ENCODE assay signal across 8 cellular contexts in genomic region chr6:8180327-8181161, GRCh38.
A peak's percentile ranks its signal among the peaks of the same experiment; 100 is the strongest.
DNase-seq lines count a peak whose midpoint lies in the region; TF ChIP-seq lines count a peak whose summit lies in the region.
"Had no signal": no experiment of that assay in that cellular context is flagged by ENCODE, and none has a peak within 500 bp of the region (broad histone marks: within the 10 kb centered on the region; RNA-seq: fewer than 3 reads in every experiment).

No MANE protein-coding gene starts in this region.

- H3K4me1 ChIP-seq in HEK293 (ENCODE audit: control insufficient read depth, insufficient read depth, low read length) (peaks cover 10% of the 10 kb centered on the region; the same call in 1 of the 2 replicates), thyroid gland (peaks cover 23 to 30% of the 10 kb centered on the region in 2 donors)

- intact Hi-C loops in thyroid gland (cut with DNase I) = no loop called here

- H3K4me3 ChIP-seq in HEK293 (ENCODE audit: low read depth, low read length) (no peak overlapping the region), thyroid gland (replicated peaks in 1 of 3) (no peak overlapping the region)

- POLR2A ChIA-PET in HEK293 (lab: Yijun Ruan, JAX) = no interaction called here

- no peaks in the 10 kb centered on the region for H3K27me3 ChIP-seq in thyroid gland

- no peak for TF ChIP-seq CTCF in HEK293 (tag by site-specific recombination; IDR thresholded peaks at IDR 0.05)
- no peak for TF ChIP-seq CTCF in thyroid gland (IDR thresholded peaks at IDR 0.05)

- 26 to 31% methylated on average over 11 of the region's 11 CpGs for WGBS in thyroid gland, 2 donors

- DNase-seq in SW480 (ENCODE audit: low spot score) (peak; percentile 1), glomerular visceral epithelial cell (ENCODE audit: extremely low spot score) (peak; percentile 58), thyroid gland (peak; percentile 55 to 62), T1000 (lab: John Stamatoyannopoulos, UW) (no peak), DMS53 (lab: John Stamatoyannopoulos, UW) (no peak)
- no peak for DNase-seq in NK-92 treated with Interleukin-12 subunit alpha and Interleukin-12 subunit beta, amount 100 ng/mL, for 24 hours (lab: John Stamatoyannopoulos, UW)
- DNase-seq: amygdala had no signal

- CTCF ChIA-PET in HEK293 (lab: Yijun Ruan, JAX) = interaction anchor here (1.0 to 1.5 kb wide), 5 partner anchors 12 to 123 kb away, joined by 3 to 14 read pairs (median 4); no protein-coding TSS in a partner anchor

- TF ChIP-seq POLR2A in thyroid gland (IDR thresholded peaks at IDR 0.05) = no peak

- H3K9me3 ChIP-seq in HEK293 (ENCODE audit: control insufficient read depth, insufficient read depth, low read depth, low read length) (no peaks in the 10 kb centered on the region), thyroid gland (no peaks in the 10 kb centered on the region)

- no peak overlapping the region for H3K27ac ChIP-seq in HEK293 (ENCODE audit: extremely low read depth, low read depth, low read length)
- peak overlapping the region; percentile 37 to 72 (median 69) for H3K27ac ChIP-seq in thyroid gland

- H3K36me3 ChIP-seq in HEK293 (ENCODE audit: control insufficient read depth in 2 of 2, insufficient read depth in 1 of 2, low read length in 2 of 2) (no peaks in the 10 kb centered on the region), thyroid gland (no peaks in the 10 kb centered on the region)

TF ChIP-seq in HEK293, 187 proteins besides CTCF, POLR2A, EP300 and RAD21 (continues in another document):
- no peak for TF ChIP-seq SP7 (tag by site-specific recombination; IDR thresholded peaks at IDR 0.05)
- TF ChIP-seq FEZF1 (tag by site-specific recombination; IDR thresholded peaks at IDR 0.05) = peak; percentile 26; the same call in 1 of the 2 replicates
- TF ChIP-seq ZNF223 (tag by site-specific recombination; IDR thresholded peaks at IDR 0.05) = no peak
- no peak for TF ChIP-seq SCRT1 (tag by site-specific recombination; IDR thresholded peaks at IDR 0.05; ENCODE audit: borderline replicate concordance)
- peak; percentile 81 for TF ChIP-seq ZBTB17 (tag by site-specific recombination; IDR thresholded peaks at IDR 0.05)
- no peak for TF ChIP-seq PRDM4 (tag by site-specific recombination; IDR thresholded peaks at IDR 0.05)
- TF ChIP-seq ELK4 (IDR thresholded peaks at IDR 0.05; ENCODE audit: borderline replicate concordance, low read depth, low read length) = no peak
- no peak for TF ChIP-seq ZNF571 (tag by site-specific recombination; IDR thresholded peaks at IDR 0.05)
- no peak for TF ChIP-seq ZNF521 (tag by site-specific recombination; IDR thresholded peaks at IDR 0.05)
- no peak for TF ChIP-seq ZNF518A (tag by site-specific recombination; conservative IDR thresholded peaks at IDR 0.05; ENCODE audit: low read depth)
- TF ChIP-seq ZNF621 (tag by site-specific recombination; IDR thresholded peaks at IDR 0.05) = no peak
- TF ChIP-seq TCF7L2 (IDR thresholded peaks at IDR 0.05; ENCODE audit: borderline replicate concordance, low read depth, low read length) = no peak
- TF ChIP-seq ZNF777 (tag by site-specific recombination; IDR thresholded peaks at IDR 0.05; ENCODE audit: borderline replicate concordance) = no peak
- no peak for TF ChIP-seq ZNF692 (tag by site-specific recombination; IDR thresholded peaks at IDR 0.05)
- no peak for TF ChIP-seq ZNF169 (tag by site-specific recombination; IDR thresholded peaks at IDR 0.05)

Comparison
In these comparisons a context has a peak if more than half of its experiments do, and no peak if none do; other contexts are left out.
1. DNase-seq: peak in SW480 (single experiment), glomerular visceral epithelial cell (single experiment) and thyroid gland (2 of 2); none in NK-92 treated with Interleukin-12 subunit alpha and Interleukin-12 subunit beta, amount 100 ng/mL, for 24 hours (single experiment), T1000 (single experiment) and DMS53 (single experiment).